Comparison of ENCODE assay signal across 30 cellular contexts in genomic region chr7:12987238-12987637, GRCh38.
"Had no signal": no experiment of that assay in that cellular context is flagged by ENCODE, and none has a peak within 500 bp of the region (broad histone marks: within the 10 kb centered on the region; RNA-seq: fewer than 3 reads in every experiment).

No MANE protein-coding gene starts in this region.

- H3K27ac ChIP-seq: coronary artery, esophagus muscularis mucosa, foreskin keratinocyte, gastroesophageal sphincter, heart right ventricle, left lung, neural progenitor cell, parathyroid adenoma, right atrium auricular region, sigmoid colon, testis, tibial artery had no signal

- H3K36me3 Mint-ChIP-seq: naive thymus-derived CD4-positive, alpha-beta T cell; stimulated activated effector memory CD8-positive, alpha-beta T cell treated with anti-CD3 and anti-CD28 coated beads, Interleukin-12 subunit alpha, Interleukin-12 subunit beta, amount 100 ng/mL, for 72 hours; type B pancreatic cell had no signal

- FAIRE-seq: endothelial cell of umbilical vein, islet of Langerhans had no signal

- H2AFZ ChIP-seq: neural progenitor cell, parathyroid adenoma had no signal

- H3K4me3 Mint-ChIP-seq: naive thymus-derived CD4-positive, alpha-beta T cell; nephron; neural progenitor cell; stimulated activated effector memory CD8-positive, alpha-beta T cell treated with anti-CD3 and anti-CD28 coated beads, Interleukin-12 subunit alpha, Interleukin-12 subunit beta, amount 100 ng/mL, for 72 hours; type B pancreatic cell had no signal

- H3K4me3 ChIP-seq: coronary artery, esophagus muscularis mucosa, gastroesophageal sphincter, heart right ventricle, left lung, neural progenitor cell, right atrium auricular region, sigmoid colon, testis, tibial artery had no signal

- H3K4me2 ChIP-seq: neural progenitor cell had no signal

- H3K9me3 Mint-ChIP-seq: naive thymus-derived CD4-positive, alpha-beta T cell; nephron; stimulated activated effector memory CD8-positive, alpha-beta T cell treated with anti-CD3 and anti-CD28 coated beads, Interleukin-12 subunit alpha, Interleukin-12 subunit beta, amount 100 ng/mL, for 72 hours had no signal

- H3K27me3 Mint-ChIP-seq: progenitor cell of endocrine pancreas, type B pancreatic cell had no signal

- H3K4me1 ChIP-seq: esophagus muscularis mucosa, foreskin keratinocyte, gastroesophageal sphincter, left lung, neural progenitor cell, parathyroid adenoma, right atrium auricular region, sigmoid colon, testis, tibial artery had no signal

- H3K36me3 ChIP-seq: esophagus muscularis mucosa, gastroesophageal sphincter, heart right ventricle, left lung, neural progenitor cell, right atrium auricular region, sigmoid colon, tibial artery had no signal

- H3K9me3 ChIP-seq: esophagus muscularis mucosa, gastroesophageal sphincter, heart right ventricle, left lung, right atrium auricular region, sigmoid colon, testis, tibial artery had no signal

- H3K79me2 ChIP-seq: parathyroid adenoma had no signal

- H3K27ac Mint-ChIP-seq: naive thymus-derived CD4-positive, alpha-beta T cell; nephron; neural progenitor cell; progenitor cell of endocrine pancreas; stimulated activated effector memory CD8-positive, alpha-beta T cell treated with anti-CD3 and anti-CD28 coated beads, Interleukin-12 subunit alpha, Interleukin-12 subunit beta, amount 100 ng/mL, for 72 hours; type B pancreatic cell had no signal

- H3K4me1 Mint-ChIP-seq: naive thymus-derived CD4-positive, alpha-beta T cell; nephron; neural progenitor cell; stimulated activated effector memory CD8-positive, alpha-beta T cell treated with anti-CD3 and anti-CD28 coated beads, Interleukin-12 subunit alpha, Interleukin-12 subunit beta, amount 100 ng/mL, for 72 hours had no signal

- DNase-seq: dermis blood vessel endothelial cell; effector memory CD4-positive, alpha-beta T cell; foreskin keratinocyte; heart right ventricle; hippocampal formation; left cardiac atrium; left lung; mammary epithelial cell; mesendoderm; midbrain; naive thymus-derived CD4-positive, alpha-beta T cell; sigmoid colon; stimulated activated CD4-positive, alpha-beta T cell treated with anti-CD3 and anti-CD28 coated beads, Interleukin-2, amount 100 ng/mL, for 24 hours; stimulated activated CD4-positive, alpha-beta T cell treated with anti-CD3 and anti-CD28 coated beads, Interleukin-4, amount 100 ng/mL, for 24 hours; stimulated activated naive CD8-positive, alpha-beta T cell treated with anti-CD3 and anti-CD28 coated beads, Interleukin-15, Interleukin-2, amounts not matched to agents 100 U/mL and 50 U/mL, for 24 hours; substantia nigra; testis; tibial artery had no signal

- H3K27me3 ChIP-seq: esophagus muscularis mucosa, foreskin keratinocyte, gastroesophageal sphincter, heart right ventricle, left lung, neural progenitor cell, right atrium auricular region, sigmoid colon, testis, tibial artery had no signal

- ATAC-seq: foreskin keratinocyte; gastroesophageal sphincter; heart right ventricle; left cardiac atrium; left lung; naive thymus-derived CD4-positive, alpha-beta T cell; stimulated activated effector memory CD8-positive, alpha-beta T cell treated with anti-CD3 and anti-CD28 coated beads, Interleukin-12 subunit alpha, Interleukin-12 subunit beta, amount 100 ng/mL, for 72 hours; stimulated activated naive CD8-positive, alpha-beta T cell treated with anti-CD3 and anti-CD28 coated beads, Interleukin-15, Interleukin-2, amounts not matched to agents 100 U/mL and 50 U/mL, for 24 hours had no signal
